1 cellular context compared by ENCODE assay signal in the genomic region with DNA sequence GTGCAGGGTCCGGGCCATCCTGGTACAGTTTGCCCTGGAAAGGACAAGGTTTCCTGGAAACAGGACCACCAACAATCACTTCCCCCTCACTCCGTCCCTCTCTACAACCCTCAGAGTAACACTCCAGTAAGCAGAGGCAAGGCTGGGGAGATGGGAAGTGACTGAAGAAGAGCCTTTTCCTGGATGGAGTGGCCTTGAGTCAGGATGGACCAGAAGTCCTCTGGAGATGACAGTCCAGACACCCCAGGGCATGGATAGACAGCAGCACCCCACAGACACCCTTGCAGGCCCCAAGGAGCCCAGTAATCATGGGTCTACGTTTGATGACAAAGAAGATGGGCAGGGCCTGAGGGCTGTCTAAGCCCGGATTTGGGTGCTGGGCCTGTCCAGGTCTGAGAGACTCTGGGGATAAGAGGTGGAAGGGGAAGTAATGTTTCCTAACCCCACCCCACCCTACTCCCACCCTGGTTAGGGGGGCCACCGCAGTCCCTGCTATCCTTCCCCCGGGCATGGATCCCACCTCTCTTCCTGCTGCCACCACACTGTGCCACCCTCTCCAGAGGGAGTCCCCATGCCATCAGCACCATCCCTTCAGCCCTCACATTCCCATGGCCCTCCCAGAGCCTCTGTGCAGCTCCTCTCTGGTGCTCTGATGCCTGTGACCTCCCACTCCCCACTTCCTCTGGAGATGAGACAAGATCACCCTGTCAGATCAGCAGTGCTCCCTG.
TF ChIP-seq lines count a peak whose summit lies in the region.

No MANE protein-coding gene starts in this region.

TF ChIP-seq in IMR-90, 13 proteins besides CTCF, POLR2A, EP300 and RAD21:
- TF ChIP-seq CHD1 (IDR thresholded peaks at IDR 0.05; ENCODE audit: low read depth, low read length): no peak
- TF ChIP-seq MXI1 (IDR thresholded peaks at IDR 0.05; ENCODE audit: borderline replicate concordance, low read depth, low read length): no peak
- no peak for TF ChIP-seq BHLHE40 (IDR thresholded peaks at IDR 0.05; ENCODE audit: low read depth, low read length)
- no peak for TF ChIP-seq CEBPB (IDR thresholded peaks at IDR 0.05; ENCODE audit: low read depth, low read length)
- TF ChIP-seq RFX5 (IDR thresholded peaks at IDR 0.05; ENCODE audit: low read depth, low read length): no peak
- no peak for TF ChIP-seq MAFK (IDR thresholded peaks at IDR 0.05; ENCODE audit: low read depth, low read length)
- no peak for TF ChIP-seq NFE2L2 (IDR thresholded peaks at IDR 0.05; ENCODE audit: low read depth, low read length)
- TF ChIP-seq SMC3 (IDR thresholded peaks at IDR 0.05; ENCODE audit: low read depth, low read length): no peak
- TF ChIP-seq FOS (IDR thresholded peaks at IDR 0.05; ENCODE audit: low read depth, low read length): no peak
- TF ChIP-seq RCOR1 (IDR thresholded peaks at IDR 0.05; ENCODE audit: insufficient replicate concordance, low read length): no peak
